In the genomic region with DNA sequence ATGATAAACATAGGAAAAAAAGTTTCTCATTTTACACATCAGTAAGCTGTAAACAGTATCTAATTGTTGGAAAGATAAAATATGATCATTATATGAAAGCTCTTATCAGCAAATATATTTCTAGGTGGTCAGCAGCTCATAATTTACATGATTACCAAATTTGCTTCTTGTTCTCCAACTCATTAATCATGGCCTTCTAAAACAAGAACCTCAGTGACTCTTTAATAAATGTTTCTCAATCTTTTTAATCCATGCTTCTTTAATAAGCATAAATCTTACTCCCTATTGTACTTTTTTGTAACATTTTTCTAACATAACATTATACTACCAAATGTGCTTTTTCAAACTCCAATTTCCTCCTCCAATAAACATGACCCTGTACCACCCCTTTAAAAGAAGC, we compare ENCODE assay signal across 18 cellular contexts. TPM values are rescaled to one million over a fixed set of nuclear protein-coding genes. Genes with fewer than 3 reads are reported as not detected.
DNase-seq lines count a peak whose midpoint lies in the region; ATAC-seq, FAIRE-seq and TF ChIP-seq lines count a peak whose summit lies in the region.
"Had no signal": no experiment of that assay in that cellular context is flagged by ENCODE, and none has a peak within 500 bp of the region (broad histone marks: within the 10 kb centered on the region; RNA-seq: fewer than 3 reads in every experiment).

No MANE protein-coding gene starts in this region.

- POLR2A ChIA-PET in H1 (lab: Charles Lee; ENCODE audit: partially characterized antibody), result interaction anchor here (0.6 to 2.6 kb wide), 4 partner anchors 8 to 57 kb away, joined by 3 to 14 read pairs (median 4); no protein-coding TSS in a partner anchor

- TF ChIP-seq POLR2A in H1 (IDR thresholded peaks at IDR 0.05; ENCODE audit: control extremely low read depth in 1 of 2, low read depth in 2 of 2, low read length in 2 of 2), result no peak

- no peaks in the 10 kb centered on the region; the same call in 1 of the 2 replicates for H3K23me2 ChIP-seq in H1 (ENCODE audit: low read depth, low read length)

- no peak for TF ChIP-seq RAD21 in H1 (IDR thresholded peaks at IDR 0.05 in 1 of 2, conservative IDR thresholded peaks at IDR 0.05 in 1 of 2; ENCODE audit: low read depth in 2 of 2, low read length in 2 of 2)

- H2BK12ac ChIP-seq in H1 (ENCODE audit: low read depth, low read length), result no peak overlapping the region

- no peak overlapping the region for H3K23ac ChIP-seq in H1 (ENCODE audit: insufficient read length)

- CTCF ChIA-PET in Calu3 (lab: Charles Lee) (interaction anchor here (0.6 to 2.4 kb wide), 4 partner anchors 10 to 150 kb away, joined by 3 to 8 read pairs (median 4); no protein-coding TSS in a partner anchor), H1 (lab: Charles Lee; ENCODE audit: partially characterized antibody) (interaction anchor here (0.9 to 2.1 kb wide), 4 partner anchors 28 to 156 kb away, joined by 3 to 8 read pairs (median 4); no protein-coding TSS in a partner anchor)

- no peak for TF ChIP-seq CTCF in Calu3 (IDR thresholded peaks at IDR 0.05; ENCODE audit: unreplicated experiment)
- no peak for TF ChIP-seq CTCF in H1 (IDR thresholded peaks at IDR 0.05; ENCODE audit: control extremely low read depth in 1 of 3, insufficient read depth in 1 of 3, low read depth in 1 of 3, low read length in 3 of 3)

- no peak overlapping the region for H3K56ac ChIP-seq in H1 (replicated peaks; ENCODE audit: insufficient read length, low read depth, low read length)

- H3K4ac ChIP-seq in H1 (replicated peaks; ENCODE audit: insufficient read length, low read depth, low read length), result no peak overlapping the region

- H2AK5ac ChIP-seq in H1 (ENCODE audit: low read depth, low read length), result no peak overlapping the region

- peak overlapping the region; percentile 97 for H3K27ac Mint-ChIP-seq in Calu3 (ENCODE audit: unreplicated experiment)
- H3K27ac Mint-ChIP-seq in IgD-negative memory B cell, result no peak overlapping the region
- H3K27ac Mint-ChIP-seq in natural killer cell treated with Interleukin-12 subunit alpha and Interleukin-12 subunit beta and Interleukin-15 and Interleukin-18, amount 100 ng/mL, for 72 hours, result peak overlapping the region; percentile 74 to 84
- H3K27ac Mint-ChIP-seq: mesothelial cell of epicardium; stimulated activated naive CD8-positive, alpha-beta T cell treated with anti-CD3 and anti-CD28 coated beads, Interleukin-15, amount 100 ng/mL, for 72 hours had no signal

- intact Hi-C loops in Calu3 (cut with micrococcal nuclease; ENCODE audit: unreplicated experiment), result no loop called here

- H4K5ac ChIP-seq in H1 (ENCODE audit: insufficient read length, low read depth, low read length), result no peak overlapping the region

- H2AFZ ChIP-seq in H1 (ENCODE audit: low read length), result no peak overlapping the region

- H2BK120ac ChIP-seq in H1 (replicated peaks; ENCODE audit: low read depth, low read length), result no peak overlapping the region

- H3K9me3 ChIP-seq in H1 (ENCODE audit: insufficient read depth in 2 of 2, low read depth in 1 of 2, low read length in 1 of 2), result no peaks in the 10 kb centered on the region
- H3K9me3 ChIP-seq: body of pancreas had no signal

- DNase-seq in Calu3 (no peak), H1 (ENCODE audit: low read depth in 1 of 2, low spot score in 2 of 2) (no peak), NCI-H1048 (lab: John Stamatoyannopoulos, UW) (no peak), NCI-H187 treated with DMSO at 0.1 percent for 48 hours (lab: John Stamatoyannopoulos, UW) (no peak), LoVo (ENCODE audit: low spot score) (no peak)
- DNase-seq in natural killer cell treated with Interleukin-12 subunit alpha and Interleukin-12 subunit beta and Interleukin-15 and Interleukin-18, amount 100 ng/mL, for 72 hours (ENCODE audit: low spot score), result no peak
- DNase-seq: activated CD8-positive, alpha-beta memory T cell treated with anti-CD3 and anti-CD28 coated beads for 24 hours; body of pancreas; foreskin melanocyte; NCI-H187; nucleus accumbens; stimulated activated naive CD8-positive, alpha-beta T cell treated with anti-CD3 and anti-CD28 coated beads, Interleukin-15, amount 100 ng/mL, for 72 hours had no signal

- peaks cover 0 to 4% (median 0%) of the 10 kb centered on the region in 4 experiments; a peak in 1 of 8 replicates for H3K36me3 ChIP-seq in H1 (ENCODE audit: control insufficient read depth in 2 of 4, insufficient read depth in 4 of 4, low read length in 3 of 4)

- H4K91ac ChIP-seq in H1 (replicated peaks; ENCODE audit: insufficient read length, low read length), result no peak overlapping the region

- no peak for TF ChIP-seq EP300 in H1 (IDR thresholded peaks at IDR 0.05; ENCODE audit: borderline replicate concordance in 1 of 2, low read depth in 2 of 2, low read length in 2 of 2)

- H3K9me3 Mint-ChIP-seq in Calu3 (ENCODE audit: low read depth, unreplicated experiment) (no peaks in the 10 kb centered on the region), IgD-negative memory B cell (no peaks in the 10 kb centered on the region)
- H3K9me3 Mint-ChIP-seq in natural killer cell treated with Interleukin-12 subunit alpha and Interleukin-12 subunit beta and Interleukin-15 and Interleukin-18, amount 100 ng/mL, for 72 hours, result no peaks in the 10 kb centered on the region
- H3K9me3 Mint-ChIP-seq: mesothelial cell of epicardium; stimulated activated naive CD8-positive, alpha-beta T cell treated with anti-CD3 and anti-CD28 coated beads, Interleukin-15, amount 100 ng/mL, for 72 hours had no signal

- H4K20me1 ChIP-seq in H1 (replicated peaks in 1 of 2; ENCODE audit: control insufficient read depth in 1 of 2, insufficient read depth in 2 of 2, low read length in 2 of 2), result peaks cover 0 to 11% of the 10 kb centered on the region in 2 experiments

- no peak overlapping the region for H2BK20ac ChIP-seq in H1 (ENCODE audit: low read length)

- no peak overlapping the region for H3K27ac ChIP-seq in H1 (ENCODE audit: low read depth, low read length)
- H3K27ac ChIP-seq: BLaER1 treated with 17β-estradiol and CSF1 and Interleukin-3, amounts not matched to agents 10 nM and 100 nM; SK-N-MC; VCaP had no signal

- peaks cover 29 to 100% of the 10 kb centered on the region in 2 experiments for H3K79me2 ChIP-seq in H1 (ENCODE audit: control insufficient read depth in 1 of 2, insufficient read depth in 2 of 2, low read length in 2 of 2)

- H3K14ac ChIP-seq in H1 (ENCODE audit: insufficient read length), result no peak overlapping the region

- H3K18ac ChIP-seq in H1 (ENCODE audit: extremely low read depth, low read length), result no peak overlapping the region

- no peak overlapping the region for H2BK15ac ChIP-seq in H1 (ENCODE audit: low read length)

- H3K4me3 ChIP-seq in H1 (ENCODE audit: extremely low read depth in 1 of 4, insufficient read depth in 2 of 4, low read depth in 3 of 4, low read length in 4 of 4), result peak overlapping the region in 1 of 4 experiments; percentile 63; a peak in 1 of 8 replicates
- H3K4me3 ChIP-seq: BLaER1 treated with 17β-estradiol and CSF1 and Interleukin-3, amounts not matched to agents 10 nM and 100 nM; body of pancreas; SK-N-MC had no signal

- no peak for FAIRE-seq in H1 (lab: Jason Lieb, UNC)

- H2BK5ac ChIP-seq in H1 (ENCODE audit: low read depth, low read length), result no peak overlapping the region

- H3K9ac ChIP-seq in H1 (replicated peaks in 1 of 4; ENCODE audit: extremely low read depth in 1 of 4, low read depth in 3 of 4, low read length in 3 of 4), result no peak overlapping the region
- H3K9ac ChIP-seq: BLaER1 treated with 17β-estradiol and CSF1 and Interleukin-3, amounts not matched to agents 10 nM and 100 nM had no signal

- no peaks in the 10 kb centered on the region for H3K79me1 ChIP-seq in H1 (ENCODE audit: low read depth, low read length)

- no TSS peak for BruUV-seq in Calu3 (replicated peaks; lab: Mats Ljungman, UMichigan)

- peak overlapping the region; percentile 68 to 80; a peak in 1 of 4 replicates for H3K4me2 ChIP-seq in H1 (ENCODE audit: insufficient read depth in 1 of 2, low read depth in 2 of 2, low read length in 2 of 2)

- ATAC-seq in natural killer cell treated with Interleukin-12 subunit alpha and Interleukin-12 subunit beta and Interleukin-15 and Interleukin-18, amount 100 ng/mL, for 72 hours, result no peak
- ATAC-seq in GM18519 (IDR thresholded peaks at IDR 0.05; ENCODE audit: low FRiP score, unreplicated experiment), result no peak
- ATAC-seq: body of pancreas; stimulated activated naive CD8-positive, alpha-beta T cell treated with anti-CD3 and anti-CD28 coated beads, Interleukin-15, amount 100 ng/mL, for 72 hours had no signal

- H3K4me3 Mint-ChIP-seq in Calu3 (ENCODE audit: low read depth, unreplicated experiment) (peak overlapping the region; percentile 98), IgD-negative memory B cell (peak overlapping the region in 3 of 4 donors; percentile 35 to 92 (median 39))
- peak overlapping the region; percentile 42 for H3K4me3 Mint-ChIP-seq in natural killer cell treated with Interleukin-12 subunit alpha and Interleukin-12 subunit beta and Interleukin-15 and Interleukin-18, amount 100 ng/mL, for 72 hours
- H3K4me3 Mint-ChIP-seq: mesothelial cell of epicardium; stimulated activated naive CD8-positive, alpha-beta T cell treated with anti-CD3 and anti-CD28 coated beads, Interleukin-15, amount 100 ng/mL, for 72 hours had no signal

- H3K36me3 Mint-ChIP-seq in Calu3 (ENCODE audit: insufficient read depth, unreplicated experiment) (peaks cover 97% of the 10 kb centered on the region), IgD-negative memory B cell (peaks cover 8% of the 10 kb centered on the region)
- H3K36me3 Mint-ChIP-seq in natural killer cell treated with Interleukin-12 subunit alpha and Interleukin-12 subunit beta and Interleukin-15 and Interleukin-18, amount 100 ng/mL, for 72 hours, result no peaks in the 10 kb centered on the region
- H3K36me3 Mint-ChIP-seq: mesothelial cell of epicardium had no signal

- peaks cover 0 to 33% (median 11%) of the 10 kb centered on the region in 4 experiments; a peak in 5 of 7 replicates for H3K4me1 ChIP-seq in H1 (replicated peaks in 1 of 4; ENCODE audit: control insufficient read depth in 3 of 4, insufficient read depth in 4 of 4, low read length in 3 of 4)

- H4K8ac ChIP-seq in H1 (ENCODE audit: extremely low read depth, insufficient read depth, low read length), result no peak overlapping the region

- H3K27me3 Mint-ChIP-seq in Calu3 (ENCODE audit: unreplicated experiment), result no peaks in the 10 kb centered on the region
- H3K27me3 Mint-ChIP-seq in IgD-negative memory B cell, result no peaks in the 10 kb centered on the region
- no peaks in the 10 kb centered on the region for H3K27me3 Mint-ChIP-seq in natural killer cell treated with Interleukin-12 subunit alpha and Interleukin-12 subunit beta and Interleukin-15 and Interleukin-18, amount 100 ng/mL, for 72 hours
- H3K27me3 Mint-ChIP-seq: stimulated activated naive CD8-positive, alpha-beta T cell treated with anti-CD3 and anti-CD28 coated beads, Interleukin-15, amount 100 ng/mL, for 72 hours had no signal

- H3K4me1 Mint-ChIP-seq in Calu3 (ENCODE audit: low read depth, unreplicated experiment), result peaks cover 57% of the 10 kb centered on the region
- peaks cover 55 to 74% (median 60%) of the 10 kb centered on the region in 3 donors for H3K4me1 Mint-ChIP-seq in IgD-negative memory B cell
- H3K4me1 Mint-ChIP-seq in natural killer cell treated with Interleukin-12 subunit alpha and Interleukin-12 subunit beta and Interleukin-15 and Interleukin-18, amount 100 ng/mL, for 72 hours (ENCODE audit: low read depth in 2 of 2), result peaks cover 73 to 83% of the 10 kb centered on the region in 2 donors

- no peaks in the 10 kb centered on the region for H3K27me3 ChIP-seq in H1 (replicated peaks in 1 of 4; ENCODE audit: control insufficient read depth in 3 of 4, extremely low read depth in 1 of 4, insufficient read depth in 3 of 4, low read length in 3 of 4)
- H3K27me3 ChIP-seq: BLaER1 treated with 17β-estradiol and CSF1 and Interleukin-3, amounts not matched to agents 10 nM and 100 nM; body of pancreas had no signal

RNA-seq across cellular contexts. Expression of gene ITGB1, which starts 5.9 kb away (rescaled TPM):
- total RNA-seq in Calu3 (2022), result 1,388 and 1,455 TPM in 2 replicates
- polyA plus RNA-seq in IgD-negative memory B cell (394 TPM), H1 (2011; rRNA removed) (57.1 and 82.7 TPM in 2 replicates)
- total RNA-seq in H1 (2021; fragmentation: NEBNext Ultra II Directional; extraction: Animal tissue kit (Norgen Biotek cat#: 25700)), result 282 and 321 TPM in 2 replicates
- 151 TPM for polyA plus RNA-seq in H1 (2011; cell fraction: cytosol; rRNA removed)
- polyA plus RNA-seq in H1 (2011; cell fraction: nucleus; rRNA removed), result 32.8 TPM
- 119 to 215 TPM (median 141 TPM) in 4 replicates for polyA plus RNA-seq in H1 (2012, experiment 1 of 2)
- 15.1 TPM for polyA plus RNA-seq in H1 (2012, experiment 2 of 2)
- 579 TPM for polyA plus RNA-seq in H1 (2013, experiment 1 of 2)
- polyA plus RNA-seq in H1 (2013, experiment 2 of 2), result 609 TPM
- polyA minus RNA-seq in H1 (2011; rRNA and poly(A)+ RNA removed), result 93.1 and 146 TPM in 2 replicates
- 99.0 TPM for polyA minus RNA-seq in H1 (2011; cell fraction: cytosol; rRNA and poly(A)+ RNA removed)
- polyA minus RNA-seq in H1 (2011; cell fraction: nucleus; rRNA and poly(A)+ RNA removed), result 131 TPM
- 100 to 1,000 TPM; 101 to 119 TPM for total RNA-seq in natural killer cell treated with Interleukin-12 subunit alpha and Interleukin-12 subunit beta and Interleukin-15 and Interleukin-18, amount 100 ng/mL, for 72 hours

Comparison
In these comparisons a context has a peak if more than half of its experiments do, and no peak if none do; other contexts are left out.
1. H3K27ac Mint-ChIP-seq: peak in Calu3 (single experiment) and natural killer cell treated with Interleukin-12 subunit alpha and Interleukin-12 subunit beta and Interleukin-15 and Interleukin-18, amount 100 ng/mL, for 72 hours (2 of 2); none in IgD-negative memory B cell (0 of 3).
2. H3K4me3 Mint-ChIP-seq: peak in every context shown above with its lines; median percentile 98 in Calu3; 42 in natural killer cell treated with Interleukin-12 subunit alpha and Interleukin-12 subunit beta and Interleukin-15 and Interleukin-18, amount 100 ng/mL, for 72 hours; 39 in IgD-negative memory B cell.